ENCODE assay signal across 9 cellular contexts in the genomic region with DNA sequence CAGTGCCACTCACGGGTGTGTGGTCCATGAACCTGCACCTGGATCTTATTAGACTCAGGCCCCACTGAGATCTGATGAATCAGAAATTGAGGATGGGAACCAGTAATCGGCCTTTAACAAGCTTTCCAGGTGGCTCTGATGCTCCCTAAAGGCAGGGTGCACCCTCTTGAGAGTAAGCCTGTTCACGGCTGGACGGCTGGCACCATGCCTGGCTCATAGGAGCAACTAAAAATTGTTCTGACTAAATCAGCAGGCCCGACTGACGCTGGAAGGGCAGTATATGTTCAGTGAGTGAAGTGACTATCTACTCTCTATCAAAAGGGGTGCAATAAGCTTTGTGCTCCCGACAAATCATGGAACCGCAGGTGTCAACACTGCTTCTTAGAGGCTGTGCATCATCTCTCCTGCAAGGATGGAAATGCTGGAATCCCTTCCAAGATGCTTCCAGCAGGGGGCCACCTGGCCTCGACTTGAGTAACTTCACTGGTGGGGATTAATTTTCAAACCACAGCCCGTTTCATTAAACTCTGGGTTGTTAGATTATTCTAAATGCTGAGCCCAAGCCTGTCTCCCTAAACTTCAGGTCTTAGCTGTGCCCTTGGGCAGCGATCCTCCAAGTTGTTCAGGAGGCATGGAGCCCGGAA.
DNase-seq lines count a peak whose midpoint lies in the region; ATAC-seq and TF ChIP-seq lines count a peak whose summit lies in the region.
"Had no signal": no experiment of that assay in that cellular context is flagged by ENCODE, and none has a peak within 500 bp of the region (broad histone marks: within the 10 kb centered on the region; RNA-seq: fewer than 3 reads in every experiment).

No MANE protein-coding gene starts in this region.

- no peaks in the 10 kb centered on the region for H3K4me1 ChIP-seq in DND-41 (ENCODE audit: insufficient read depth, low read length)

- no peaks in the 10 kb centered on the region for H3K9me3 Mint-ChIP-seq in T-helper 2 cell treated with Interferon-gamma antibody and Interleukin-4, amounts not matched to agents 5 μg/mL and 100 μg/mL, for 36 hours
- H3K9me3 Mint-ChIP-seq: dendritic cell treated with granulocyte-macrophage colony-stimulating factor and Interleukin-4, amounts not matched to agents 40 ng/mL and 50 ng/mL, for 4 days had no signal

- no peak overlapping the region for H3K9ac ChIP-seq in DND-41 (ENCODE audit: low read depth, low read length)

- peaks cover 77% of the 10 kb centered on the region for H3K36me3 ChIP-seq in DND-41 (ENCODE audit: insufficient read depth, low read length)

- H3K27ac ChIP-seq in DND-41 (ENCODE audit: low read length), result no peak overlapping the region

- DNase-seq in DND-41 (no peak), NCI-H1105 (lab: John Stamatoyannopoulos, UW) (peak; percentile 54), choroid plexus epithelial cell (ENCODE audit: low read depth) (peak; percentile 61), non-pigmented ciliary epithelial cell (ENCODE audit: low read depth) (peak; percentile 15)
- no peak for DNase-seq in T-helper 2 cell treated with Interferon-gamma antibody and Interleukin-4, amounts not matched to agents 5 μg/mL and 100 μg/mL, for 36 hours (ENCODE audit: low spot score)
- DNase-seq in activated CD4-positive, alpha-beta T cell treated with anti-CD3 and anti-CD28 coated beads for 1 hour, result no peak

- no peaks in the 10 kb centered on the region for H3K27me3 Mint-ChIP-seq in T-helper 2 cell treated with Interferon-gamma antibody and Interleukin-4, amounts not matched to agents 5 μg/mL and 100 μg/mL, for 36 hours (ENCODE audit: low read depth)
- H3K27me3 Mint-ChIP-seq: dendritic cell treated with granulocyte-macrophage colony-stimulating factor and Interleukin-4, amounts not matched to agents 40 ng/mL and 50 ng/mL, for 4 days had no signal

- H3K27me3 ChIP-seq in DND-41 (ENCODE audit: insufficient read depth, low read length, poor library complexity), result no peaks in the 10 kb centered on the region

- H2AFZ ChIP-seq in DND-41 (ENCODE audit: low read depth, low read length), result no peak overlapping the region

- TF ChIP-seq CTCF in DND-41 (IDR thresholded peaks at IDR 0.05; ENCODE audit: borderline replicate concordance, extremely low read depth, low read length, poor library complexity, severe bottlenecking), result peak; percentile 38
- TF ChIP-seq CTCF in choroid plexus epithelial cell (conservative IDR thresholded peaks at IDR 0.05; ENCODE audit: low read depth, low read length), result peak; percentile 77

- no peaks in the 10 kb centered on the region for H3K4me1 Mint-ChIP-seq in T-helper 2 cell treated with Interferon-gamma antibody and Interleukin-4, amounts not matched to agents 5 μg/mL and 100 μg/mL, for 36 hours (ENCODE audit: low read depth)

- H3K9me3 ChIP-seq in DND-41 (ENCODE audit: insufficient read depth, low read length, severe bottlenecking), result no peaks in the 10 kb centered on the region

- no peaks in the 10 kb centered on the region; the same call in none of the 2 replicates for H3K79me2 ChIP-seq in DND-41 (ENCODE audit: insufficient read depth, low read length)

- no peak overlapping the region for H3K4me3 Mint-ChIP-seq in T-helper 2 cell treated with Interferon-gamma antibody and Interleukin-4, amounts not matched to agents 5 μg/mL and 100 μg/mL, for 36 hours
- H3K4me3 Mint-ChIP-seq: dendritic cell treated with granulocyte-macrophage colony-stimulating factor and Interleukin-4, amounts not matched to agents 40 ng/mL and 50 ng/mL, for 4 days had no signal

- peaks cover 19% of the 10 kb centered on the region for H3K36me3 Mint-ChIP-seq in T-helper 2 cell treated with Interferon-gamma antibody and Interleukin-4, amounts not matched to agents 5 μg/mL and 100 μg/mL, for 36 hours (ENCODE audit: low read depth)

- peaks cover 14% of the 10 kb centered on the region for H4K20me1 ChIP-seq in DND-41 (ENCODE audit: insufficient read depth, low read length)

- H3K4me3 ChIP-seq in DND-41 (ENCODE audit: low read depth in 1 of 2, low read length in 2 of 2), result no peak overlapping the region
- no peak overlapping the region for H3K4me3 ChIP-seq in choroid plexus epithelial cell (ENCODE audit: low read depth, low read length)

- ATAC-seq in DND-41 (ENCODE audit: insufficient read depth, low read depth), result no peak
- no peak for ATAC-seq in HG03469 (IDR thresholded peaks at IDR 0.05; ENCODE audit: unreplicated experiment)
- ATAC-seq in HG02798 (IDR thresholded peaks at IDR 0.05; ENCODE audit: poor library complexity, unreplicated experiment), result no peak

- H3K27ac Mint-ChIP-seq in T-helper 2 cell treated with Interferon-gamma antibody and Interleukin-4, amounts not matched to agents 5 μg/mL and 100 μg/mL, for 36 hours, result no peak overlapping the region
- H3K27ac Mint-ChIP-seq: dendritic cell treated with granulocyte-macrophage colony-stimulating factor and Interleukin-4, amounts not matched to agents 40 ng/mL and 50 ng/mL, for 4 days had no signal

- H3K4me2 ChIP-seq in DND-41 (ENCODE audit: insufficient read depth, low read length), result no peak overlapping the region

Comparison
In these comparisons a context has a peak if more than half of its experiments do, and no peak if none do; other contexts are left out.
1. DNase-seq: peak in NCI-H1105 (single experiment), choroid plexus epithelial cell (single experiment) and non-pigmented ciliary epithelial cell (single experiment); none in DND-41 (single experiment), T-helper 2 cell treated with Interferon-gamma antibody and Interleukin-4, amounts not matched to agents 5 μg/mL and 100 μg/mL, for 36 hours (single experiment) and activated CD4-positive, alpha-beta T cell treated with anti-CD3 and anti-CD28 coated beads for 1 hour (single experiment).